ENCODE assay signal across 1 cellular context in the genomic region with DNA sequence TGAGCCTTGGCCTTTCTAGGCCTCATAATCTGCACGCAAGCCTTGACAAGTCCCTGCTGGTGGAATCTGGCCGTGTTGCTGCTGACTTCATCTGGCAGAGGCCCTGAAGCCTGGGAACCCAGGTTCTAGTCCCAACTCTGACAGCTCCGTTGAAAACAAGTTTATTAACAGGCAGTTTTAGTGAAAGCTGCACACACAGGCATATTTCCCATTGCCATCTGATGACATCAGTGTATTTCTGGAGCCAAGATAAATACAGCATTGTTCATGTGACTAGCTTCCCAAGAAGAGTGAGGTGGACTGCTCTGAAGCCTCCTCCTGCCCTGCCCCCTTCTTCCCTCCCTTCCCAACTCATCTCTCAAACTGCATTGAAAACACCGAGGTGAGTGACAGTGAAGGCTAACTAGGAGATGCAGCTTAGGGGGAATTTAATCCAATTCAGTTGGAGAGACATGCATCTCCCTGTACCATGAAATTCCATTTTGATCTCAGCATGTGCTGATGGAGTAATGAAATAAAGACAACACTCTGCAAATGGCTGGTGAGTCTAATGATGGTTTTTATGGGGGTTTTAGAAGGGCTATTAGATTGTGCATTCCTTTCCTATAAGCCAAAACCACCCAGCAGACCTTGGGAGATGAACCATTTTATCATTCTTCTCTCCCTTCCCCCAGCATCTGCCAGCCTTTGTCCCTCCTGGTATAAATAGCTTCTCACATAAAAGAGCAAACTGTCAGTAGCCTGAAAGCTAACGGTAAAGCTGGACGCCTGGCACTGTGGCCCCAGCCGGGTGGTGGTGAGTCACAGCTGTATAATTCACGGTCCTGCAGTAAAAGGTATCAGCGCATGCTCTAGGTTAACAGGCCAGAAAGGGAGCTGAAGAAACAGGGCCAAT.
TF ChIP-seq lines count a peak whose summit lies in the region.

No MANE protein-coding gene starts in this region.

TF ChIP-seq in HEK293, 187 proteins besides CTCF, POLR2A, EP300 and RAD21 (continued from another document and continues in another):
- TF ChIP-seq, protein P1, sequence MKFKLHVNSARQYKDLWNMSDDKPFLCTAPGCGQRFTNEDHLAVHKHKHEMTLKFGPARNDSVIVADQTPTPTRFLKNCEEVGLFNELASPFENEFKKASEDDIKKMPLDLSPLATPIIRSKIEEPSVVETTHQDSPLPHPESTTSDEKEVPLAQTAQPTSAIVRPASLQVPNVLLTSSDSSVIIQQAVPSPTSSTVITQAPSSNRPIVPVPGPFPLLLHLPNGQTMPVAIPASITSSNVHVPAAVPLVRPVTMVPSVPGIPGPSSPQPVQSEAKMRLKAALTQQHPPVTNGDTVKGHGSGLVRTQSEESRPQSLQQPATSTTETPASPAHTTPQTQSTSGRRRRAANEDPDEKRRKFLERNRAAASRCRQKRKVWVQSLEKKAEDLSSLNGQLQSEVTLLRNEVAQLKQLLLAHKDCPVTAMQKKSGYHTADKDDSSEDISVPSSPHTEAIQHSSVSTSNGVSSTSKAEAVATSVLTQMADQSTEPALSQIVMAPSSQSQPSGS (tag by site-specific recombination; IDR thresholded peaks at IDR 0.05; ENCODE audit: low read depth) = peak; percentile 91
- TF ChIP-seq ZNF692 (tag by site-specific recombination; IDR thresholded peaks at IDR 0.05) (0 out of 2 replicates have a peak, but pooled peaks have one; percentile 47), OVOL3 (tag by site-specific recombination; IDR thresholded peaks at IDR 0.05) (peak; percentile 25; the same call in 1 of the 2 replicates), ZNF324 (tag by site-specific recombination; IDR thresholded peaks at IDR 0.05) (peak; percentile 74; the same call in 1 of the 2 replicates), TRIM28 (IDR thresholded peaks at IDR 0.05; ENCODE audit: borderline replicate concordance, low read length) (peak; percentile 23; the same call in 1 of the 2 replicates), WT1 (tag by site-specific recombination; IDR thresholded peaks at IDR 0.05) (peak; percentile 79), ZSCAN4 (tag by site-specific recombination; IDR thresholded peaks at IDR 0.05) (peak; percentile 91), ZBTB8A (tag by site-specific recombination; IDR thresholded peaks at IDR 0.05) (no peak), ZNF335 (tag by site-specific recombination; conservative IDR thresholded peaks at IDR 0.05) (peak; percentile 82), SP7 (tag by site-specific recombination; IDR thresholded peaks at IDR 0.05) (peak; percentile 89), BCL11A (tag by site-specific recombination; IDR thresholded peaks at IDR 0.05; ENCODE audit: low read depth) (peak; percentile 84), ZNF701 (tag by site-specific recombination; IDR thresholded peaks at IDR 0.05) (0 out of 2 replicates have a peak, but pooled peaks have one; percentile 14), ZBTB21 (tag by site-specific recombination; IDR thresholded peaks at IDR 0.05) (peak; percentile 75), OSR2 (tag by site-specific recombination; IDR thresholded peaks at IDR 0.05) (peak; percentile 33), ZNF274 (IDR thresholded peaks at IDR 0.05; ENCODE audit: low read length) (no peak), ZNF274 (tag by site-specific recombination; IDR thresholded peaks at IDR 0.05; ENCODE audit: borderline replicate concordance) (no peak), ZBTB44 (tag by site-specific recombination; IDR thresholded peaks at IDR 0.05) (peak; percentile 80), ZSCAN30 (tag by site-specific recombination; IDR thresholded peaks at IDR 0.05) (peak; percentile 79; the same call in 1 of the 2 replicates), ZFP69B (tag by site-specific recombination; IDR thresholded peaks at IDR 0.05) (peak; percentile 41; the same call in 1 of the 2 replicates), ZNF660 (tag by site-specific recombination; IDR thresholded peaks at IDR 0.05) (peak; percentile 69), ZNF366 (tag by site-specific recombination; conservative IDR thresholded peaks at IDR 0.05) (peak; percentile 91), ZNF747 (tag by site-specific recombination; IDR thresholded peaks at IDR 0.05) (no peak), ZNF776 (tag by site-specific recombination; IDR thresholded peaks at IDR 0.05; ENCODE audit: borderline replicate concordance) (no peak), ZNF362 (tag by site-specific recombination; IDR thresholded peaks at IDR 0.05) (no peak), ZBTB20 (tag by site-specific recombination; IDR thresholded peaks at IDR 0.05) (peak; percentile 38; the same call in 1 of the 2 replicates), ZXDB (tag by site-specific recombination; IDR thresholded peaks at IDR 0.05) (peak; percentile 81), ZNF561 (tag by site-specific recombination; IDR thresholded peaks at IDR 0.05; ENCODE audit: borderline replicate concordance) (peak; percentile 53; the same call in 1 of the 2 replicates), KLF10 (tag by site-specific recombination; IDR thresholded peaks at IDR 0.05) (peak; percentile 92)
- TF ChIP-seq, protein P2, sequence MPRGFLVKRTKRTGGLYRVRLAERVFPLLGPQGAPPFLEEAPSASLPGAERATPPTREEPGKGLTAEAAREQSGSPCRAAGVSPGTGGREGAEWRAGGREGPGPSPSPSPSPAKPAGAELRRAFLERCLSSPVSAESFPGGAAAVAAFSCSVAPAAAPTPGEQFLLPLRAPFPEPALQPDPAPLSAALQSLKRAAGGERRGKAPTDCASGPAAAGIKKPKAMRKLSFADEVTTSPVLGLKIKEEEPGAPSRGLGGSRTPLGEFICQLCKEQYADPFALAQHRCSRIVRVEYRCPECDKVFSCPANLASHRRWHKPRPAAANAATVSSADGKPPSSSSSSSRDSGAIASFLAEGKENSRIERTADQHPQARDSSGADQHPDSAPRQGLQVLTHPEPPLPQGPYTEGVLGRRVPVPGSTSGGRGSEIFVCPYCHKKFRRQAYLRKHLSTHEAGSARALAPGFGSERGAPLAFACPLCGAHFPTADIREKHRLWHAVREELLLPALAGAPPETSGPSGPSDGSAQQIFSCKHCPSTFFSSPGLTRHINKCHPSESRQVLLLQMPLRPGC (tag by site-specific recombination; IDR thresholded peaks at IDR 0.05) = peak; percentile 83
- TF ChIP-seq, protein P3, sequence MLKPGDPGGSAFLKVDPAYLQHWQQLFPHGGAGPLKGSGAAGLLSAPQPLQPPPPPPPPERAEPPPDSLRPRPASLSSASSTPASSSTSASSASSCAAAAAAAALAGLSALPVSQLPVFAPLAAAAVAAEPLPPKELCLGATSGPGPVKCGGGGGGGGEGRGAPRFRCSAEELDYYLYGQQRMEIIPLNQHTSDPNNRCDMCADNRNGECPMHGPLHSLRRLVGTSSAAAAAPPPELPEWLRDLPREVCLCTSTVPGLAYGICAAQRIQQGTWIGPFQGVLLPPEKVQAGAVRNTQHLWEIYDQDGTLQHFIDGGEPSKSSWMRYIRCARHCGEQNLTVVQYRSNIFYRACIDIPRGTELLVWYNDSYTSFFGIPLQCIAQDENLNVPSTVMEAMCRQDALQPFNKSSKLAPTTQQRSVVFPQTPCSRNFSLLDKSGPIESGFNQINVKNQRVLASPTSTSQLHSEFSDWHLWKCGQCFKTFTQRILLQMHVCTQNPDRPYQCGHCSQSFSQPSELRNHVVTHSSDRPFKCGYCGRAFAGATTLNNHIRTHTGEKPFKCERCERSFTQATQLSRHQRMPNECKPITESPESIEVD (tag by site-specific recombination; IDR thresholded peaks at IDR 0.05) = peak; percentile 98
- TF ChIP-seq, protein P4, sequence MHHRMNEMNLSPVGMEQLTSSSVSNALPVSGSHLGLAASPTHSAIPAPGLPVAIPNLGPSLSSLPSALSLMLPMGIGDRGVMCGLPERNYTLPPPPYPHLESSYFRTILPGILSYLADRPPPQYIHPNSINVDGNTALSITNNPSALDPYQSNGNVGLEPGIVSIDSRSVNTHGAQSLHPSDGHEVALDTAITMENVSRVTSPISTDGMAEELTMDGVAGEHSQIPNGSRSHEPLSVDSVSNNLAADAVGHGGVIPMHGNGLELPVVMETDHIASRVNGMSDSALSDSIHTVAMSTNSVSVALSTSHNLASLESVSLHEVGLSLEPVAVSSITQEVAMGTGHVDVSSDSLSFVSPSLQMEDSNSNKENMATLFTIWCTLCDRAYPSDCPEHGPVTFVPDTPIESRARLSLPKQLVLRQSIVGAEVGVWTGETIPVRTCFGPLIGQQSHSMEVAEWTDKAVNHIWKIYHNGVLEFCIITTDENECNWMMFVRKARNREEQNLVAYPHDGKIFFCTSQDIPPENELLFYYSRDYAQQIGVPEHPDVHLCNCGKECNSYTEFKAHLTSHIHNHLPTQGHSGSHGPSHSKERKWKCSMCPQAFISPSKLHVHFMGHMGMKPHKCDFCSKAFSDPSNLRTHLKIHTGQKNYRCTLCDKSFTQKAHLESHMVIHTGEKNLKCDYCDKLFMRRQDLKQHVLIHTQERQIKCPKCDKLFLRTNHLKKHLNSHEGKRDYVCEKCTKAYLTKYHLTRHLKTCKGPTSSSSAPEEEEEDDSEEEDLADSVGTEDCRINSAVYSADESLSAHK (tag by site-specific recombination; IDR thresholded peaks at IDR 0.05) = peak; percentile 49; the same call in 1 of the 2 replicates
- TF ChIP-seq, protein P5, sequence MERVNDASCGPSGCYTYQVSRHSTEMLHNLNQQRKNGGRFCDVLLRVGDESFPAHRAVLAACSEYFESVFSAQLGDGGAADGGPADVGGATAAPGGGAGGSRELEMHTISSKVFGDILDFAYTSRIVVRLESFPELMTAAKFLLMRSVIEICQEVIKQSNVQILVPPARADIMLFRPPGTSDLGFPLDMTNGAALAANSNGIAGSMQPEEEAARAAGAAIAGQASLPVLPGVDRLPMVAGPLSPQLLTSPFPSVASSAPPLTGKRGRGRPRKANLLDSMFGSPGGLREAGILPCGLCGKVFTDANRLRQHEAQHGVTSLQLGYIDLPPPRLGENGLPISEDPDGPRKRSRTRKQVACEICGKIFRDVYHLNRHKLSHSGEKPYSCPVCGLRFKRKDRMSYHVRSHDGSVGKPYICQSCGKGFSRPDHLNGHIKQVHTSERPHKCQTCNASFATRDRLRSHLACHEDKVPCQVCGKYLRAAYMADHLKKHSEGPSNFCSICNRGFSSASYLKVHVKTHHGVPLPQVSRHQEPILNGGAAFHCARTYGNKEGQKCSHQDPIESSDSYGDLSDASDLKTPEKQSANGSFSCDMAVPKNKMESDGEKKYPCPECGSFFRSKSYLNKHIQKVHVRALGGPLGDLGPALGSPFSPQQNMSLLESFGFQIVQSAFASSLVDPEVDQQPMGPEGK (tag by site-specific recombination; IDR thresholded peaks at IDR 0.05) = peak; percentile 16; the same call in 1 of the 2 replicates
- TF ChIP-seq, protein P6, sequence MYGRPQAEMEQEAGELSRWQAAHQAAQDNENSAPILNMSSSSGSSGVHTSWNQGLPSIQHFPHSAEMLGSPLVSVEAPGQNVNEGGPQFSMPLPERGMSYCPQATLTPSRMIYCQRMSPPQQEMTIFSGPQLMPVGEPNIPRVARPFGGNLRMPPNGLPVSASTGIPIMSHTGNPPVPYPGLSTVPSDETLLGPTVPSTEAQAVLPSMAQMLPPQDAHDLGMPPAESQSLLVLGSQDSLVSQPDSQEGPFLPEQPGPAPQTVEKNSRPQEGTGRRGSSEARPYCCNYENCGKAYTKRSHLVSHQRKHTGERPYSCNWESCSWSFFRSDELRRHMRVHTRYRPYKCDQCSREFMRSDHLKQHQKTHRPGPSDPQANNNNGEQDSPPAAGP (tag by site-specific recombination; IDR thresholded peaks at IDR 0.05) = peak; percentile 74; the same call in 1 of the 2 replicates
